ENCODE assay signal across 16 cellular contexts in genomic region chr5:62650197-62650596, GRCh38.
"Had no signal": no experiment of that assay in that cellular context is flagged by ENCODE, and none has a peak within 500 bp of the region (broad histone marks: within the 10 kb centered on the region; RNA-seq: fewer than 3 reads in every experiment).

No MANE protein-coding gene starts in this region.

- H3K27me3 Mint-ChIP-seq: activated CD4-positive, alpha-beta memory T cell treated with anti-CD3 and anti-CD28 coated beads, Interleukin-2, amount 10 ng/mL, durations not matched to agents 7 days and 5 days; stimulated activated naive CD8-positive, alpha-beta T cell treated with anti-CD3 and anti-CD28 coated beads, Interleukin-15, amount 100 ng/mL, for 72 hours had no signal

- H3K4me3 ChIP-seq: cardiac muscle cell, dorsolateral prefrontal cortex, sigmoid colon had no signal

- H3K9me3 ChIP-seq: sigmoid colon had no signal

- H3K27ac ChIP-seq: cardiac muscle cell, sigmoid colon had no signal

- H3K27ac Mint-ChIP-seq: activated CD4-positive, alpha-beta memory T cell treated with anti-CD3 and anti-CD28 coated beads, Interleukin-2, amount 10 ng/mL, durations not matched to agents 7 days and 5 days had no signal

- H3K36me3 ChIP-seq: cardiac muscle cell, sigmoid colon had no signal

- H3K4me1 ChIP-seq: sigmoid colon had no signal

- DNase-seq: activated CD4-positive, alpha-beta memory T cell treated with anti-CD3 and anti-CD28 coated beads, Interleukin-2, amount 10 ng/mL, durations not matched to agents 7 days and 5 days; activated CD4-positive, alpha-beta T cell treated with anti-CD3 and anti-CD28 coated beads for 4 hours; activated effector memory CD4-positive, alpha-beta T cell treated with Interleukin-2 at 50 U/mL for 16 hours; activated naive CD4-positive, alpha-beta T cell treated with anti-CD3 and anti-CD28 coated beads, Interleukin-2, amount 50 U/mL, for 16 hours; activated T-cell treated with anti-CD3 and anti-CD28 coated beads, Interleukin-2, amount 50 U/mL, for 4 hours; dorsolateral prefrontal cortex; hippocampal formation; kidney glomerular epithelial cell; sigmoid colon; stimulated activated CD4-positive, alpha-beta T cell treated with anti-CD3 and anti-CD28 coated beads, Interleukin-1b, Interleukin-23, amount 100 ng/mL, for 48 hours; stimulated activated naive CD8-positive, alpha-beta T cell treated with anti-CD3 and anti-CD28 coated beads, Interleukin-15, amount 100 ng/mL, for 72 hours; T-helper 1 cell; T1000 had no signal

- H3K4me3 Mint-ChIP-seq: activated CD4-positive, alpha-beta memory T cell treated with anti-CD3 and anti-CD28 coated beads, Interleukin-2, amount 10 ng/mL, durations not matched to agents 7 days and 5 days; activated T-cell treated with anti-CD3 and anti-CD28 coated beads, Interleukin-2, amount 50 U/mL, for 4 hours; mesothelial cell of epicardium; stimulated activated naive CD8-positive, alpha-beta T cell treated with anti-CD3 and anti-CD28 coated beads, Interleukin-15, amount 100 ng/mL, for 72 hours had no signal

- H3K9me3 Mint-ChIP-seq: activated CD4-positive, alpha-beta memory T cell treated with anti-CD3 and anti-CD28 coated beads, Interleukin-2, amount 10 ng/mL, durations not matched to agents 7 days and 5 days; activated T-cell treated with anti-CD3 and anti-CD28 coated beads, Interleukin-2, amount 50 U/mL, for 4 hours had no signal

- FAIRE-seq: endometrium had no signal

- H3K27me3 ChIP-seq: cardiac muscle cell, dorsolateral prefrontal cortex, sigmoid colon had no signal
